15 cellular contexts compared by ENCODE assay signal in genomic region chr9:133476941-133477340, GRCh38. TPM values are rescaled to one million over a fixed set of nuclear protein-coding genes. Genes with fewer than 3 reads are reported as not detected.
"Had no signal": no experiment of that assay in that cellular context is flagged by ENCODE, and none has a peak within 500 bp of the region (broad histone marks: within the 10 kb centered on the region; RNA-seq: fewer than 3 reads in every experiment).

No MANE protein-coding gene starts in this region.

- DNase-seq: activated CD4-positive, alpha-beta memory T cell treated with anti-CD3 and anti-CD28 coated beads for 36 hours; activated CD4-positive, alpha-beta T cell treated with anti-CD3 and anti-CD28 coated beads for 1 hour; activated effector memory CD4-positive, alpha-beta T cell treated with anti-CD3 and anti-CD28 coated beads, Interleukin-2, amount 50 U/mL, for 16 hours; activated T-cell treated with anti-CD3 and anti-CD28 coated beads, Interleukin-2, amount 50 U/mL, for 4 hours; brain microvascular endothelial cell; cerebellar nuclear complex; dermis blood vessel endothelial cell; endodermal cell; hypothalamus; small intestine; thyroid gland had no signal

- H3K27ac ChIP-seq: brain microvascular endothelial cell, pancreas, thyroid gland had no signal

- H3K27me3 ChIP-seq: brain microvascular endothelial cell, pancreas, thyroid gland had no signal

- H3K4me3 ChIP-seq: lung, pancreas, thyroid gland had no signal

- H3K36me3 ChIP-seq: pancreas, thyroid gland had no signal

- H3K9me3 ChIP-seq: pancreas, thyroid gland had no signal

- ATAC-seq: activated naive CD4-positive, alpha-beta T cell treated with anti-CD3 and anti-CD28 coated beads, Interleukin-2, amount 50 U/mL, for 72 hours; activated T-cell treated with anti-CD3 and anti-CD28 coated beads, Interleukin-2, amount 50 U/mL, for 4 hours; pancreas had no signal

RNA-seq across cellular contexts. Expression of gene MYMK, which starts 47.8 kb away (rescaled TPM):
- total RNA-seq: activated CD4-positive, alpha-beta memory T cell treated with anti-CD3 and anti-CD28 coated beads for 36 hours; activated naive CD4-positive, alpha-beta T cell treated with anti-CD3 and anti-CD28 coated beads, Interleukin-2, amount 50 U/mL, for 72 hours; activated T-cell treated with anti-CD3 and anti-CD28 coated beads, Interleukin-2, amount 50 U/mL, for 4 hours; dermis blood vessel endothelial cell; endodermal cell; lung; pancreas; renal cortical epithelial cell; thyroid gland had no signal
